Comparison of ENCODE assay signal across 14 cellular contexts in genomic region chr10:79160191-79160590, GRCh38.
DNase-seq lines count a peak whose midpoint lies in the region; ATAC-seq and TF ChIP-seq lines count a peak whose summit lies in the region.
"Had no signal": no experiment of that assay in that cellular context is flagged by ENCODE, and none has a peak within 500 bp of the region (broad histone marks: within the 10 kb centered on the region; RNA-seq: fewer than 3 reads in every experiment).

No MANE protein-coding gene starts in this region.

- H3K36me3 ChIP-seq in HUES6 (ENCODE audit: control insufficient read depth, insufficient read depth, low read length) (peaks cover 11% of the 10 kb centered on the region), muscle layer of duodenum (ENCODE audit: control insufficient read depth in 1 of 2, insufficient read depth in 2 of 2, low read length in 2 of 2) (peaks cover 6 to 7% of the 10 kb centered on the region in 2 donors), subcutaneous abdominal adipose tissue (ENCODE audit: control insufficient read depth in 5 of 5, insufficient read depth in 5 of 5, low read length in 5 of 5) (peaks cover 0 to 27% (median 18%) of the 10 kb centered on the region in 5 donors)

- peak; percentile 26 for DNase-seq in choroid plexus epithelial cell (ENCODE audit: low read depth)
- DNase-seq in hypothalamus (lab: John Stamatoyannopoulos, UW): no peak
- no peak for DNase-seq in left lobe of liver (ENCODE audit: low spot score)
- no peak for DNase-seq in NCI-H1694 (lab: John Stamatoyannopoulos, UW)
- DNase-seq in UCSD-AML1 (lab: John Stamatoyannopoulos, UW; ENCODE audit: unreplicated experiment): no peak
- DNase-seq: activated CD8-positive, alpha-beta T cell treated with anti-CD3 and anti-CD28 coated beads for 36 hours; activated gamma-delta T cell; NCI-H2029; NCI-H774 had no signal

- H3K9ac ChIP-seq in HUES6 (ENCODE audit: low read length) (peak overlapping the region; percentile 19), subcutaneous abdominal adipose tissue (ENCODE audit: low read length in 5 of 5) (peak overlapping the region in 4 of 5 donors; percentile 14 to 70 (median 54))
- H3K9ac ChIP-seq: KMS-11 had no signal

- H3K4me3 ChIP-seq in HUES6 (ENCODE audit: low read depth, low read length) (no peak overlapping the region), choroid plexus epithelial cell (ENCODE audit: low read depth, low read length) (no peak overlapping the region), muscle layer of duodenum (ENCODE audit: low read depth in 1 of 2, low read length in 2 of 2) (no peak overlapping the region), subcutaneous abdominal adipose tissue (ENCODE audit: low read depth in 1 of 5, low read length in 5 of 5) (no peak overlapping the region)

- H3K27me3 ChIP-seq in HUES6 (ENCODE audit: control insufficient read depth, insufficient read depth, low read length) (no peaks in the 10 kb centered on the region), muscle layer of duodenum (ENCODE audit: low read depth, low read length) (no peaks in the 10 kb centered on the region), subcutaneous abdominal adipose tissue (ENCODE audit: control insufficient read depth in 5 of 5, insufficient read depth in 4 of 5, low read length in 5 of 5) (no peaks in the 10 kb centered on the region)

- TF ChIP-seq CTCF in choroid plexus epithelial cell (conservative IDR thresholded peaks at IDR 0.05; ENCODE audit: low read depth, low read length): no peak

- ATAC-seq in left lobe of liver: no peak
- ATAC-seq: activated CD8-positive, alpha-beta T cell treated with anti-CD3 and anti-CD28 coated beads for 36 hours; esophagus mucosa had no signal

- H3K4me1 ChIP-seq in HUES6 (ENCODE audit: control insufficient read depth, insufficient read depth, low read length) (peaks cover 58% of the 10 kb centered on the region), muscle layer of duodenum (ENCODE audit: control insufficient read depth in 1 of 2, insufficient read depth in 2 of 2, low read length in 2 of 2) (peaks cover 38 to 68% of the 10 kb centered on the region in 2 donors), subcutaneous abdominal adipose tissue (ENCODE audit: control insufficient read depth in 5 of 5, insufficient read depth in 5 of 5, low read length in 5 of 5) (peaks cover 34 to 94% (median 88%) of the 10 kb centered on the region in 5 donors)

- H3K9me3 ChIP-seq in HUES6 (ENCODE audit: control insufficient read depth, insufficient read depth, low read depth, low read length) (no peaks in the 10 kb centered on the region), muscle layer of duodenum (ENCODE audit: control insufficient read depth in 1 of 2, low read length in 2 of 2) (no peaks in the 10 kb centered on the region), subcutaneous abdominal adipose tissue (ENCODE audit: control insufficient read depth in 5 of 5, low read length in 5 of 5) (no peaks in the 10 kb centered on the region)

- H3K27ac ChIP-seq in HUES6 (ENCODE audit: low read depth, low read length) (0 out of 2 replicates have a peak overlapping the region, but pooled peaks have one; percentile 99), muscle layer of duodenum (ENCODE audit: low read length) (peak overlapping the region; percentile 72), subcutaneous abdominal adipose tissue (ENCODE audit: low read depth, low read length) (peak overlapping the region; percentile 99)
- H3K27ac ChIP-seq: KMS-11 had no signal
